ENCODE assay signal across 8 cellular contexts in the genomic region with DNA sequence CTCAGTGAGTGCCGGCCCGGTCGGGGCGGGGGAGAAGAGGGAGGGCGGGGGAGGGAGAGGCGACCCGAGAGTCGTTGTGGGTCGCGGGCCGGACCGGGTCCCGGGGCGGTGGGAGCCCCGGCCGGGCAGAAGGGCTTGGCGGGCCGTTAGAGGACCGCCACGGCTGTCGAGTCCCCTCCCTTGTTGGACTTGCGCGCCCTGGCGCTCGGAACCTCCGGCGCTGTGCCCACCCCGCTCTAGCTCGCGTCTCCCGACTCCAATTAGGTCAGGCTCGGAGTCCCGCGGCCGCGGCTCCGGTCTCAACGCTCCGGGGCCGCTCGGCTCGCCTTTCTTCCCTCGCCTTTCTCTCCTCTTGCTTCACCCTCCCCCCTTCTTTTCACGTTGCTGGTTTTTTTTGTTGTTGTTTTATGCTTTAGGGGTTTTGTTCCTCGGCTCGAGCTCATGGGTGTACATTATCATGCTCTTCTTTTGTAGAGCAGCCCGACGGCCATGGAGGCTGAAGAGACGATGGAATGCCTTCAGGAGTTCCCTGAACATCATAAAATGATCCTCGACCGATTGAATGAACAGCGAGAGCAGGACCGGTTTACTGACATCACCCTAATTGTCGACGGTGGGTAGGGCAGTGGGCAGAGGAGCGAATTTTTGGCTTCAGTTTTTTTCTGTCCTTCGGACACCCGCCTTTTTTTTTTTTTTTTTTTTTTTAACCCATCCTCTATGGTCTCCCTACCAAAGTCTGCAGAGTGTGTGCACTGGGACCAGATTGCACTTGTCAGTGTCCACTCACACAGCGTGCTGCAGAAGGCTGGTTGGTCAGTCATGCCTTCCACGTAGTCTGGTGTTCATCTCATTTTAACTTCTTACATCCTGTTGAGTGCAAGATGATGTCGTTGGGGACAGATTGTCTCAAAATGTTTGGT. TPM values are rescaled to one million over a fixed set of nuclear protein-coding genes. Genes with fewer than 3 reads are reported as not detected.
DNase-seq lines count a peak whose midpoint lies in the region; ATAC-seq and TF ChIP-seq lines count a peak whose summit lies in the region.

No MANE protein-coding gene starts in this region.

- no peaks in the 10 kb centered on the region for H3K9me2 ChIP-seq in GM23248 (ENCODE audit: insufficient read depth)

- H3K36me3 Mint-ChIP-seq in activated naive CD4-positive, alpha-beta T cell treated with anti-CD3 and anti-CD28 coated beads for 36 hours (ENCODE audit: low read depth): peaks cover 27% of the 10 kb centered on the region

- peaks cover 46% of the 10 kb centered on the region for H3K4me1 Mint-ChIP-seq in activated naive CD4-positive, alpha-beta T cell treated with anti-CD3 and anti-CD28 coated beads for 36 hours (ENCODE audit: low read depth)

- peak overlapping the region; percentile 99 for H3K4me3 Mint-ChIP-seq in activated naive CD4-positive, alpha-beta T cell treated with anti-CD3 and anti-CD28 coated beads for 36 hours

- no peaks in the 10 kb centered on the region for H3K9me3 Mint-ChIP-seq in activated naive CD4-positive, alpha-beta T cell treated with anti-CD3 and anti-CD28 coated beads for 36 hours

- intact Hi-C loops in activated naive CD4-positive, alpha-beta T cell treated with anti-CD3 and anti-CD28 coated beads for 36 hours (cut with micrococcal nuclease): loop anchor here (1.0 to 10.0 kb wide), 20 partner anchors 12 to 1683 kb away; a partner anchor contains a TSS

- in situ Hi-C loops in GM23248 (cut with MboI): no loop called here

- no peaks in the 10 kb centered on the region for H3K9me3 ChIP-seq in GM23248 (ENCODE audit: low read depth)
- H3K9me3 ChIP-seq in muscle layer of colon (ENCODE audit: low read length): no peaks in the 10 kb centered on the region

- H3K9ac ChIP-seq in GM23248 (peak overlapping the region; percentile 92), muscle layer of colon (ENCODE audit: low read length) (peak overlapping the region; percentile 59)

- peak overlapping the region; percentile 96 for H3K27ac Mint-ChIP-seq in activated naive CD4-positive, alpha-beta T cell treated with anti-CD3 and anti-CD28 coated beads for 36 hours

- 0 out of 2 replicates have a peak, but pooled peaks cover 8% of the 10 kb centered on the region for H3F3A ChIP-seq in GM23248 (ENCODE audit: insufficient read depth)

- ATAC-seq in SK-N-SH treated with all-trans-retinoic acid at 6 μM for 48 hours: peak; percentile 79

- H2AFZ ChIP-seq in GM23248: peak overlapping the region; percentile 85

- WGBS in GM23248 (ENCODE audit: low coverage in 1 of 2, low lambda C conversion rate in 2 of 2, missing lambda C conversion rate in 2 of 2), 2 experiments: 0 to 1% methylated on average over 32 to 41 of the region's 61 CpGs

- CTCF ChIA-PET in activated naive CD4-positive, alpha-beta T cell treated with anti-CD3 and anti-CD28 coated beads for 36 hours (lab: Charles Lee): interaction anchor here (0.6 to 9.6 kb wide), 13 partner anchors 8 to 362 kb away, joined by 3 to 108 read pairs (median 4); no protein-coding TSS in a partner anchor

- no peaks in the 10 kb centered on the region for H3K27me3 Mint-ChIP-seq in activated naive CD4-positive, alpha-beta T cell treated with anti-CD3 and anti-CD28 coated beads for 36 hours (ENCODE audit: low read depth)

- H3K4me3 ChIP-seq in GM23248: peak overlapping the region; percentile 98
- peak overlapping the region; percentile 90 for H3K4me3 ChIP-seq in Jurkat, Clone E6-1 (ENCODE audit: low read length)
- peak overlapping the region; percentile 75 to 95 for H3K4me3 ChIP-seq in muscle layer of colon (ENCODE audit: low read depth in 1 of 2, low read length in 2 of 2)

- H3K79me2 ChIP-seq in GM23248 (ENCODE audit: insufficient read depth): peaks cover 53% of the 10 kb centered on the region

- H4K20me1 ChIP-seq in GM23248 (ENCODE audit: insufficient read depth): no peaks in the 10 kb centered on the region

- H3K4me2 ChIP-seq in GM23248 (ENCODE audit: unreplicated experiment): peak overlapping the region; percentile 97

- peaks cover 26% of the 10 kb centered on the region for H3K36me3 ChIP-seq in GM23248 (ENCODE audit: low read depth)
- peaks cover 18% of the 10 kb centered on the region for H3K36me3 ChIP-seq in muscle layer of colon (ENCODE audit: insufficient read depth, low read length)

- peak overlapping the region; percentile 88 for H3K27ac ChIP-seq in GM23248
- H3K27ac ChIP-seq in epithelial cell of prostate: peak overlapping the region; percentile 88
- peak overlapping the region; percentile 99 for H3K27ac ChIP-seq in muscle layer of colon (ENCODE audit: low read depth, low read length)

- no peaks in the 10 kb centered on the region for H3K27me3 ChIP-seq in GM23248 (replicated peaks; ENCODE audit: insufficient read depth)
- H3K27me3 ChIP-seq in muscle layer of colon (ENCODE audit: control insufficient read depth in 1 of 2, insufficient read depth in 2 of 2, low read length in 2 of 2): no peaks in the 10 kb centered on the region

- peaks cover 23% of the 10 kb centered on the region for H3K4me1 ChIP-seq in GM23248 (ENCODE audit: insufficient read depth)
- peaks cover 24% of the 10 kb centered on the region for H3K4me1 ChIP-seq in muscle layer of colon (ENCODE audit: insufficient read depth, low read length)

- DNase-seq in activated naive CD4-positive, alpha-beta T cell treated with anti-CD3 and anti-CD28 coated beads for 36 hours: no peak
- no peak for DNase-seq in activated naive CD4-positive, alpha-beta T cell treated with Interleukin-2 at 50 U/mL for 16 hours
- DNase-seq in GM23248: peak; percentile 82
- DNase-seq in Jurkat, Clone E6-1 (ENCODE audit: low read depth, low spot score): no peak
- DNase-seq in epithelial cell of prostate (ENCODE audit: low read depth, low spot score): no peak
- DNase-seq in NCI-H446 treated with DMSO at 0.1 percent for 48 hours (lab: John Stamatoyannopoulos, UW): no peak

TF ChIP-seq in SK-N-SH treated with all-trans-retinoic acid at 6 μM for 48 hours, 23 proteins besides CTCF, POLR2A, EP300 and RAD21:
- TF ChIP-seq TCF4 (CRISPR knock-in tag; IDR thresholded peaks at IDR 0.05; ENCODE audit: borderline replicate concordance) (no peak), GLIS3 (CRISPR knock-in tag; IDR thresholded peaks at IDR 0.05) (0 out of 2 replicates have a peak, but pooled peaks have one; percentile 12)

RNA-seq across cellular contexts. Expression of a gene that starts 1.1 kb away (rescaled TPM):
- 10 to 100 TPM; 25.0 to 29.6 TPM for total RNA-seq in activated naive CD4-positive, alpha-beta T cell treated with anti-CD3 and anti-CD28 coated beads for 36 hours
- total RNA-seq in GM23248 (2014; rRNA removed; shearing (Covaris generic)): 26.2 and 34.0 TPM in 2 replicates
- polyA plus RNA-seq in GM23248 (2016; fragmentation: Nextera tagmentation; extraction: Ambion mirVana): 25.3 and 25.9 TPM in 2 replicates
- polyA plus RNA-seq in Jurkat, Clone E6-1 (2012; ENCODE audit: insufficient read depth, insufficient read length): 50.6 TPM
